In the genomic region with DNA sequence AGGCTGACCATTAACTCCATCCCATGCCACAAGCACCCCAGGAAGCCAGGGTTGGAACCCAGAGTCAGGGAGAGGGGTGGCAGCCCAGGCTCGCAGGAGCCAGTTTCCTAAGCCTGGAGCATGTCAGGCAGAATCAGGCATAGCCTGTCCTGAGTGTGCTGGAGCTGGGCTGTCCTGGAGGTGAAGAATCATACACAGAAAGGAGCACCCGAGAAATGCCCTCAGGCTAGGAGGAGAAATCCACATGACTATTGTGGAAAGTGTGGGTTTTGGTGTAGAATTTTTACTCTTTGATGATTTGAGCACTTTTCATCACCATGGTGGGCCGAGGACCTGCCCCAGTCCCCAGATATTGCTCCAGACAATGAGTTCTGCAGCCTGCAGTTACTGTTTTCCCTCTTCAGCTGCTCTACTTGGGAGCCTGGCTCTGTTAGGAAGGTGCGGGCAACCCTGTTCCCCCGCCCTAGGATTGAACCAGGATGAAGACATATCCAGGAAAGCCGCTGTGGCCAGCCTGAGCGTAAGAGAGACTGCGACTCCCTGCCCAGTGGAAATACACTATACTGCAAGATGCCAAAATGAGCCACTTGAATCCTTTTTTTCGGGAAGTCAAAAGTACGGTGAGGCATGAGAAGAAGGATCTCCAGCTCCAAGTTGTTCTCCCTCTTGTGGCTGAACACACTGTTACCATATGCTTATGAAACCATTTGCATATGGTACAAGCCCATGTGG, we compare ENCODE assay signal across 19 cellular contexts. TPM values are rescaled to one million over a fixed set of nuclear protein-coding genes. Genes with fewer than 3 reads are reported as not detected.
DNase-seq lines count a peak whose midpoint lies in the region; TF ChIP-seq lines count a peak whose summit lies in the region.
"Had no signal": no experiment of that assay in that cellular context is flagged by ENCODE, and none has a peak within 500 bp of the region (broad histone marks: within the 10 kb centered on the region; RNA-seq: fewer than 3 reads in every experiment).

No MANE protein-coding gene starts in this region.

- H2AFZ ChIP-seq in Karpas-422 (ENCODE audit: low read length): no peak overlapping the region

- no peak overlapping the region for H3K9ac ChIP-seq in Karpas-422 (ENCODE audit: low read length)

- no peak overlapping the region for H3K4me3 ChIP-seq in Karpas-422 (ENCODE audit: low read length)
- H3K4me3 ChIP-seq: gastrocnemius medialis, GM12878, thyroid gland had no signal

- CTCF ChIA-PET in GM10248 (lab: Yijun Ruan, JAX): no interaction called here

- no peaks in the 10 kb centered on the region for H3K9me2 ChIP-seq in Karpas-422 (replicated peaks; ENCODE audit: insufficient read depth, low read length)

- H3K4me1 Mint-ChIP-seq in osteocyte (ENCODE audit: unreplicated experiment): peaks cover 7% of the 10 kb centered on the region

- DNase-seq in DMS 273 (lab: John Stamatoyannopoulos, UW; ENCODE audit: unreplicated experiment) (peak; percentile 43), DMS 273 treated with DMSO at 0.1 percent for 48 hours (lab: John Stamatoyannopoulos, UW) (no peak), Karpas-422 (peak; percentile 39), cerebellar cortex (ENCODE audit: low spot score) (peak; percentile 15), osteocyte (ENCODE audit: extremely low spot score, unreplicated experiment) (no peak), NCI-H1092 treated with DMSO at 0.1 percent for 48 hours (lab: John Stamatoyannopoulos, UW) (no peak), kidney glomerular epithelial cell (lab: John Stamatoyannopoulos, UW) (no peak), GM10248 (ENCODE audit: extremely low spot score) (no peak)
- DNase-seq: cortex of kidney, gastrocnemius medialis, MV-4-11, natural killer cell, small intestine, T1000, thyroid gland had no signal

- no peaks in the 10 kb centered on the region for H3K9me3 ChIP-seq in Karpas-422 (ENCODE audit: low read length)
- H3K9me3 ChIP-seq: gastrocnemius medialis, thyroid gland had no signal

- H3K79me2 ChIP-seq in Karpas-422 (ENCODE audit: low read length): no peaks in the 10 kb centered on the region

- H3K27me3 Mint-ChIP-seq in osteocyte (ENCODE audit: unreplicated experiment): peaks cover 8% of the 10 kb centered on the region

- H3K4me2 ChIP-seq in Karpas-422 (ENCODE audit: low read depth, low read length, poor library complexity, severe bottlenecking): no peak overlapping the region

- no peaks in the 10 kb centered on the region for H3K36me3 Mint-ChIP-seq in osteocyte (ENCODE audit: unreplicated experiment)
- H3K36me3 Mint-ChIP-seq: activated naive CD8-positive, alpha-beta T cell; natural killer cell had no signal

- no peaks in the 10 kb centered on the region for H4K20me1 ChIP-seq in Karpas-422 (ENCODE audit: insufficient read depth, low read depth, low read length)

- no peaks in the 10 kb centered on the region for H3K9me3 Mint-ChIP-seq in osteocyte (ENCODE audit: unreplicated experiment)
- H3K9me3 Mint-ChIP-seq: natural killer cell had no signal

- POLR2A ChIA-PET in GM10248 (lab: Yijun Ruan, JAX): no interaction called here

- H3K27ac ChIP-seq in Karpas-422 (ENCODE audit: low read length): no peak overlapping the region
- H3K27ac ChIP-seq: 22Rv1, gastrocnemius medialis, thyroid gland had no signal

- TF ChIP-seq CTCF in osteocyte (IDR thresholded peaks at IDR 0.05) (peak; percentile 20), GM10248 (IDR thresholded peaks at IDR 0.05; ENCODE audit: control extremely low read depth, extremely low read depth, low read depth, missing control alignments) (no peak)

- H3K4me3 Mint-ChIP-seq in osteocyte (ENCODE audit: unreplicated experiment): no peak overlapping the region
- H3K4me3 Mint-ChIP-seq: activated naive CD8-positive, alpha-beta T cell; natural killer cell had no signal

- H3K27me3 ChIP-seq in Karpas-422 (ENCODE audit: low read length): no peaks in the 10 kb centered on the region
- H3K27me3 ChIP-seq: gastrocnemius medialis, thyroid gland had no signal

- H3K36me3 ChIP-seq in Karpas-422 (ENCODE audit: insufficient read depth, low read length): no peaks in the 10 kb centered on the region
- H3K36me3 ChIP-seq: gastrocnemius medialis, thyroid gland had no signal

- H3K27ac Mint-ChIP-seq in osteocyte (ENCODE audit: unreplicated experiment): no peak overlapping the region
- H3K27ac Mint-ChIP-seq: activated naive CD8-positive, alpha-beta T cell; natural killer cell had no signal

- H3K4me1 ChIP-seq in Karpas-422 (ENCODE audit: low read length): peaks cover 17% of the 10 kb centered on the region
- H3K4me1 ChIP-seq: gastrocnemius medialis, thyroid gland had no signal

RNA-seq across cellular contexts. Expression of a gene that starts 29.0 kb away (rescaled TPM):
- 12.3 and 12.7 TPM in 2 replicates for total RNA-seq in Karpas-422 (2014; rRNA removed; shearing (Covaris generic); ENCODE audit: low replicate concordance)
- total RNA-seq in osteocyte: 25.9 and 26.2 TPM in 2 replicates

RNA-seq across cellular contexts. Expression of a gene that starts 42.1 kb away (rescaled TPM):
- total RNA-seq in Karpas-422 (2014; rRNA removed; shearing (Covaris generic); ENCODE audit: low replicate concordance): not detected in 2 replicates
- not detected in 2 replicates for total RNA-seq in osteocyte
- total RNA-seq: GM12878, kidney epithelial cell had no signal

Comparison
In these comparisons a context has a peak if more than half of its experiments do, and no peak if none do; other contexts are left out.
1. DNase-seq: peak in DMS 273 (single experiment), Karpas-422 (single experiment) and cerebellar cortex (single experiment); none in DMS 273 treated with DMSO at 0.1 percent for 48 hours (single experiment), osteocyte (single experiment), NCI-H1092 treated with DMSO at 0.1 percent for 48 hours (single experiment), kidney glomerular epithelial cell (single experiment) and GM10248 (single experiment).